12 cellular contexts compared by ENCODE assay signal in genomic region chr17:52297230-52298010, GRCh38.
A peak's percentile ranks its signal among the peaks of the same experiment; 100 is the strongest.
DNase-seq lines count a peak whose midpoint lies in the region; ATAC-seq and TF ChIP-seq lines count a peak whose summit lies in the region.
"Had no signal": no experiment of that assay in that cellular context is flagged by ENCODE, and none has a peak within 500 bp of the region (broad histone marks: within the 10 kb centered on the region; RNA-seq: fewer than 3 reads in every experiment).

No MANE protein-coding gene starts in this region.

- in situ Hi-C loops in GM23248 (cut with MboI) = no loop called here

- H3K4me3 ChIP-seq in A673 (ENCODE audit: low read depth, low read length, poor library complexity, severe bottlenecking) (no peak overlapping the region), GM23248 (no peak overlapping the region)
- H3K4me3 ChIP-seq: suprapubic skin had no signal

- ATAC-seq in HG03108 (IDR thresholded peaks at IDR 0.05; ENCODE audit: unreplicated experiment) (no peak), HG03571 (IDR thresholded peaks at IDR 0.05; ENCODE audit: unreplicated experiment) (no peak), HG03135 (IDR thresholded peaks at IDR 0.05; ENCODE audit: unreplicated experiment) (no peak), HG03025 (IDR thresholded peaks at IDR 0.05; ENCODE audit: low FRiP score, unreplicated experiment) (no peak)
- ATAC-seq: T-cell had no signal

- H3K4me2 ChIP-seq in GM23248 (ENCODE audit: unreplicated experiment) = no peak overlapping the region

- H3K9ac ChIP-seq in GM23248 = no peak overlapping the region

- no peaks in the 10 kb centered on the region for H3F3A ChIP-seq in GM23248 (ENCODE audit: insufficient read depth)

- TF ChIP-seq CTCF in A673 (conservative IDR thresholded peaks at IDR 0.05; ENCODE audit: low read depth, low read length) = peak; percentile 35; the same call in 1 of the 2 replicates

- H3K9me2 ChIP-seq in GM23248 (ENCODE audit: insufficient read depth) = no peaks in the 10 kb centered on the region

- BruUV-seq in A673 (replicated peaks; lab: Mats Ljungman, UMichigan) = no TSS peak

- H2AFZ ChIP-seq in GM23248 = no peak overlapping the region

- H3K4me1 ChIP-seq in A673 (ENCODE audit: insufficient read depth, low read length, poor library complexity, severe bottlenecking) (no peaks in the 10 kb centered on the region), GM23248 (ENCODE audit: insufficient read depth) (no peaks in the 10 kb centered on the region)
- H3K4me1 ChIP-seq: suprapubic skin had no signal

- H3K9me3 ChIP-seq in A673 (ENCODE audit: low read depth, low read length, poor library complexity, severe bottlenecking) = no peaks in the 10 kb centered on the region
- no peaks in the 10 kb centered on the region for H3K9me3 ChIP-seq in GM23248 (ENCODE audit: low read depth)
- H3K9me3 ChIP-seq: suprapubic skin had no signal

- H3K27me3 ChIP-seq in A673 (replicated peaks; ENCODE audit: insufficient read depth, low read depth, low read length, poor library complexity) = no peaks in the 10 kb centered on the region
- no peaks in the 10 kb centered on the region for H3K27me3 ChIP-seq in GM23248 (replicated peaks; ENCODE audit: insufficient read depth)
- H3K27me3 ChIP-seq: suprapubic skin had no signal

- no peaks in the 10 kb centered on the region for H3K79me2 ChIP-seq in GM23248 (ENCODE audit: insufficient read depth)

- 7 to 11% methylated on average over 10 of the region's 10 CpGs for WGBS in GM23248 (ENCODE audit: low coverage in 1 of 2, low lambda C conversion rate in 2 of 2, missing lambda C conversion rate in 2 of 2), 2 experiments

- DNase-seq in A673 (ENCODE audit: low spot score) (peak; percentile 29), GM23248 (peak; percentile 0), NCI-H446 (lab: John Stamatoyannopoulos, UW) (peak; percentile 6 to 54), cerebellum (ENCODE audit: low spot score) (peak; percentile 21)
- DNase-seq: NCI-H1105 treated with DMSO at 0.1 percent for 48 hours; stimulated activated CD4-positive, alpha-beta T cell treated with anti-CD3 and anti-CD28 coated beads, Interleukin-4, amount 100 ng/mL, for 4 hours; T-cell had no signal

- no peak overlapping the region for H3K27ac ChIP-seq in A673 (ENCODE audit: low read depth, low read length, poor library complexity, severe bottlenecking)
- no peak overlapping the region for H3K27ac ChIP-seq in GM23248
- H3K27ac ChIP-seq: suprapubic skin had no signal

- CTCF ChIA-PET in A673 (lab: Charles Lee) = no interaction called here

- POLR2A ChIA-PET in A673 (lab: Charles Lee; ENCODE audit: low non-redundant PET) = no interaction called here

- H3K36me3 ChIP-seq in A673 (ENCODE audit: insufficient read depth, low read length, poor library complexity, severe bottlenecking) = no peaks in the 10 kb centered on the region
- no peaks in the 10 kb centered on the region for H3K36me3 ChIP-seq in GM23248 (ENCODE audit: low read depth)
- H3K36me3 ChIP-seq: suprapubic skin had no signal

- intact Hi-C loops in A673 (cut with micrococcal nuclease; ENCODE audit: unreplicated experiment) = no loop called here

- H4K20me1 ChIP-seq in GM23248 (ENCODE audit: insufficient read depth) = no peaks in the 10 kb centered on the region
